ENCODE assay signal across 11 cellular contexts in the genomic region with DNA sequence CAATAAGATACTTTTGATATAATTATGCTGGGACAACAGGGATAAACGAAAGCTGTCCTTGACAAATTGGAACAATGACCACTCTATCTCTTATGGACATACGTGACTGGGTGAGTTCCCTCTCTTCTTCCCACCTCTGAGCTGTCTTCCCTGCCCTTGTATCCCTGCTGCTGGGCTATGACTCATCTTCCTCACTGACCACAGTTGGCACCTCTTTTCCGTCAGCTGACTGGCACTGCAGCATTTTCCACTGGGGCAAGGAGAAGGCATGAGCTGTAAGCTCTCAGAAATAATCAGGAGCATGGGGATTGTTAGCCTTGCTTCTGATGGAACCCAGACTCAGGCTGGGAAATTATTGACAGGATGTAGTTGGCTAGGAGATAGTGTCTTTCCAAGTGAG. TPM values are rescaled to one million over a fixed set of nuclear protein-coding genes. Genes with fewer than 3 reads are reported as not detected.
DNase-seq lines count a peak whose midpoint lies in the region; ATAC-seq, FAIRE-seq and TF ChIP-seq lines count a peak whose summit lies in the region.
"Had no signal": no experiment of that assay in that cellular context is flagged by ENCODE, and none has a peak within 500 bp of the region (broad histone marks: within the 10 kb centered on the region; RNA-seq: fewer than 3 reads in every experiment).

No MANE protein-coding gene starts in this region.

- H3K4ac ChIP-seq in H1 (replicated peaks; ENCODE audit: insufficient read length, low read depth, low read length) = no peak overlapping the region

- DNase-seq in Ammon's horn (ENCODE audit: low spot score) (peak; percentile 14), NCI-H460 (ENCODE audit: extremely low read depth, low read depth) (peak; percentile 68), H1 (ENCODE audit: low read depth in 1 of 2, low spot score in 2 of 2) (no peak), mucosa of gallbladder (ENCODE audit: low spot score) (peak; percentile 35), NCI-H1436 treated with DMSO at 0.1 percent for 48 hours (lab: John Stamatoyannopoulos, UW) (no peak), SIG-M5 (lab: John Stamatoyannopoulos, UW) (no peak), D721Med (ENCODE audit: insufficient read length, low spot score) (no peak)
- no peak for DNase-seq in naive thymus-derived CD8-positive, alpha-beta T cell
- DNase-seq: Caco-2; naive thymus-derived CD4-positive, alpha-beta T cell; NCI-H1092 treated with DMSO at 0.1 percent for 48 hours had no signal

- WGBS in H1 (ENCODE audit: extremely low coverage in 1 of 2, insufficient coverage in 1 of 2, insufficient read length in 1 of 2, insufficient replicate concordance in 2 of 2, low coverage in 1 of 2, low lambda C conversion rate in 2 of 2, missing lambda C conversion rate in 1 of 2), 2 experiments = 83% methylated on average over 3 of the region's 3 CpGs; no CpG with 5 or more reads in 1 of the 2 experiments

- no peak for TF ChIP-seq CTCF in H1 (IDR thresholded peaks at IDR 0.05; ENCODE audit: control extremely low read depth in 1 of 3, insufficient read depth in 1 of 3, low read depth in 1 of 3, low read length in 3 of 3)
- TF ChIP-seq CTCF in D721Med (IDR thresholded peaks at IDR 0.05; ENCODE audit: insufficient read depth, missing control alignments) = no peak

- H2BK12ac ChIP-seq in H1 (ENCODE audit: low read depth, low read length) = peak overlapping the region; percentile 42; the same call in 1 of the 2 replicates

- no peak overlapping the region for H3K4me3 Mint-ChIP-seq in naive thymus-derived CD8-positive, alpha-beta T cell
- H3K4me3 Mint-ChIP-seq: naive thymus-derived CD4-positive, alpha-beta T cell had no signal

- H3K27ac ChIP-seq in H1 (ENCODE audit: low read depth, low read length) = no peak overlapping the region

- CTCF ChIA-PET in H1 (lab: Charles Lee; ENCODE audit: partially characterized antibody) = interaction anchor here (1.3 kb wide), 1 partner anchor 37 kb away, joined by 3 read pairs; no protein-coding TSS in a partner anchor

- no peak overlapping the region for H2BK15ac ChIP-seq in H1 (ENCODE audit: low read length)

- no peak overlapping the region for H3K23ac ChIP-seq in H1 (ENCODE audit: insufficient read length)

- no peak overlapping the region for H2BK120ac ChIP-seq in H1 (replicated peaks; ENCODE audit: low read depth, low read length)

- no peak overlapping the region for H4K91ac ChIP-seq in H1 (replicated peaks; ENCODE audit: insufficient read length, low read length)

- TF ChIP-seq RAD21 in H1 (IDR thresholded peaks at IDR 0.05 in 1 of 2, conservative IDR thresholded peaks at IDR 0.05 in 1 of 2; ENCODE audit: low read depth in 2 of 2, low read length in 2 of 2) = no peak

- no peak overlapping the region for H2AFZ ChIP-seq in H1 (ENCODE audit: low read length)

- no peak overlapping the region for H3K4me2 ChIP-seq in H1 (ENCODE audit: insufficient read depth in 1 of 2, low read depth in 2 of 2, low read length in 2 of 2)

- H3K27ac Mint-ChIP-seq in naive thymus-derived CD8-positive, alpha-beta T cell = no peak overlapping the region
- H3K27ac Mint-ChIP-seq: naive thymus-derived CD4-positive, alpha-beta T cell had no signal

- no peak overlapping the region for H2AK5ac ChIP-seq in H1 (ENCODE audit: low read depth, low read length)

- H3K27me3 ChIP-seq in H1 (replicated peaks in 1 of 4; ENCODE audit: control insufficient read depth in 3 of 4, extremely low read depth in 1 of 4, insufficient read depth in 3 of 4, low read length in 3 of 4) = no peaks in the 10 kb centered on the region

- no peak for TF ChIP-seq EP300 in H1 (IDR thresholded peaks at IDR 0.05; ENCODE audit: borderline replicate concordance in 1 of 2, low read depth in 2 of 2, low read length in 2 of 2)

- no peaks in the 10 kb centered on the region for H3K79me2 ChIP-seq in H1 (ENCODE audit: control insufficient read depth in 1 of 2, insufficient read depth in 2 of 2, low read length in 2 of 2)

- TF ChIP-seq POLR2A in H1 (IDR thresholded peaks at IDR 0.05; ENCODE audit: control extremely low read depth in 1 of 2, low read depth in 2 of 2, low read length in 2 of 2) = no peak

- H3K56ac ChIP-seq in H1 (replicated peaks; ENCODE audit: insufficient read length, low read depth, low read length) = no peak overlapping the region

- H3K36me3 ChIP-seq in H1 (ENCODE audit: control insufficient read depth in 2 of 4, insufficient read depth in 4 of 4, low read length in 3 of 4) = no peaks in the 10 kb centered on the region

- no peak overlapping the region for H2BK20ac ChIP-seq in H1 (ENCODE audit: low read length)

- H3K23me2 ChIP-seq in H1 (ENCODE audit: low read depth, low read length) = no peaks in the 10 kb centered on the region; the same call in 1 of the 2 replicates

- H3K14ac ChIP-seq in H1 (ENCODE audit: insufficient read length) = no peak overlapping the region

- peaks cover 1 to 6% (median 2%) of the 10 kb centered on the region in 4 donors for H3K4me1 Mint-ChIP-seq in naive thymus-derived CD8-positive, alpha-beta T cell

- H4K20me1 ChIP-seq in H1 (replicated peaks in 1 of 2; ENCODE audit: control insufficient read depth in 1 of 2, insufficient read depth in 2 of 2, low read length in 2 of 2) = no peaks in the 10 kb centered on the region

- 0 out of 7 replicates have a peak, but pooled peaks cover 0 to 5% (median 0%) of the 10 kb centered on the region in 4 experiments for H3K4me1 ChIP-seq in H1 (replicated peaks in 1 of 4; ENCODE audit: control insufficient read depth in 3 of 4, insufficient read depth in 4 of 4, low read length in 3 of 4)
- H3K4me1 ChIP-seq: Caco-2 had no signal

- H3K27me3 Mint-ChIP-seq in naive thymus-derived CD8-positive, alpha-beta T cell = peaks cover 4 to 34% (median 18%) of the 10 kb centered on the region in 5 donors

- no peaks in the 10 kb centered on the region for H3K79me1 ChIP-seq in H1 (ENCODE audit: low read depth, low read length)

- POLR2A ChIA-PET in H1 (lab: Charles Lee; ENCODE audit: partially characterized antibody) = no interaction called here
- POLR2A ChIA-PET in naive thymus-derived CD8-positive, alpha-beta T cell (lab: Charles Lee) = no interaction called here

- H2BK5ac ChIP-seq in H1 (ENCODE audit: low read depth, low read length) = no peak overlapping the region

- no peak overlapping the region for H3K4me3 ChIP-seq in H1 (ENCODE audit: extremely low read depth in 1 of 4, insufficient read depth in 2 of 4, low read depth in 3 of 4, low read length in 4 of 4)

- H3K9ac ChIP-seq in H1 (replicated peaks in 1 of 4; ENCODE audit: extremely low read depth in 1 of 4, low read depth in 3 of 4, low read length in 3 of 4) = no peak overlapping the region

- no peak overlapping the region for H4K5ac ChIP-seq in H1 (ENCODE audit: insufficient read length, low read depth, low read length)

- no peaks in the 10 kb centered on the region for H3K9me3 ChIP-seq in H1 (ENCODE audit: insufficient read depth in 2 of 2, low read depth in 1 of 2, low read length in 1 of 2)
- H3K9me3 ChIP-seq: Caco-2 had no signal

- H3K9me3 Mint-ChIP-seq in naive thymus-derived CD8-positive, alpha-beta T cell = no peaks in the 10 kb centered on the region
- H3K9me3 Mint-ChIP-seq: naive thymus-derived CD4-positive, alpha-beta T cell had no signal

- H3K18ac ChIP-seq in H1 (ENCODE audit: extremely low read depth, low read length) = no peak overlapping the region

- H4K8ac ChIP-seq in H1 (ENCODE audit: extremely low read depth, insufficient read depth, low read length) = no peak overlapping the region

- no peaks in the 10 kb centered on the region for H3K36me3 Mint-ChIP-seq in naive thymus-derived CD8-positive, alpha-beta T cell
- H3K36me3 Mint-ChIP-seq: naive thymus-derived CD4-positive, alpha-beta T cell had no signal

- ATAC-seq in naive thymus-derived CD8-positive, alpha-beta T cell = no peak
- ATAC-seq: naive thymus-derived CD4-positive, alpha-beta T cell had no signal

- FAIRE-seq in H1 (lab: Jason Lieb, UNC) (no peak), D721Med (lab: Jason Lieb, UNC) (no peak)

TF ChIP-seq in H1, 55 proteins besides CTCF, POLR2A, EP300 and RAD21:
- TF ChIP-seq CEBPB (IDR thresholded peaks at IDR 0.05; ENCODE audit: low read depth, low read length) = no peak
- no peak for TF ChIP-seq NANOG (IDR thresholded peaks at IDR 0.05; ENCODE audit: insufficient read depth, low read depth, low read length, poor library complexity, severe bottlenecking)
- TF ChIP-seq GTF2F1 (IDR thresholded peaks at IDR 0.05; ENCODE audit: borderline replicate concordance, low read depth, low read length) = no peak
- TF ChIP-seq POLR2AphosphoS5 (IDR thresholded peaks at IDR 0.05; ENCODE audit: low read depth, low read length) = no peak
- no peak for TF ChIP-seq SP2 (IDR thresholded peaks at IDR 0.05; ENCODE audit: low read length)
- no peak for TF ChIP-seq GABPA (IDR thresholded peaks at IDR 0.05; ENCODE audit: borderline replicate concordance, insufficient read depth, low read length)
- TF ChIP-seq, protein P1, sequence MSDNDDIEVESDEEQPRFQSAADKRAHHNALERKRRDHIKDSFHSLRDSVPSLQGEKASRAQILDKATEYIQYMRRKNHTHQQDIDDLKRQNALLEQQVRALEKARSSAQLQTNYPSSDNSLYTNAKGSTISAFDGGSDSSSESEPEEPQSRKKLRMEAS (IDR thresholded peaks at IDR 0.05) = no peak
- no peak for TF ChIP-seq SIRT6 (IDR thresholded peaks at IDR 0.05; ENCODE audit: low read length)
- TF ChIP-seq TAF1 (IDR thresholded peaks at IDR 0.05; ENCODE audit: low read depth, low read length) = no peak
- no peak for TF ChIP-seq TEAD4 (IDR thresholded peaks at IDR 0.05; ENCODE audit: low read depth, low read length)

RNA-seq across cellular contexts. Expression of a gene that starts 48.7 kb away (rescaled TPM):
- 2.0 and 3.2 TPM in 2 replicates for total RNA-seq in NCI-H460 (2014; rRNA removed; shearing (Covaris generic))
- 0.31 and 1.7 TPM in 2 replicates for polyA plus RNA-seq in NCI-H460 (2014; cell fraction: nucleus; rRNA removed)
- total RNA-seq in H1 (2021; fragmentation: NEBNext Ultra II Directional; extraction: Animal tissue kit (Norgen Biotek cat#: 25700)) = 2.7 and 3.2 TPM in 2 replicates
- 0.97 and 1.3 TPM in 2 replicates for polyA plus RNA-seq in H1 (2011; rRNA removed)
- 1.4 TPM for polyA plus RNA-seq in H1 (2011; cell fraction: cytosol; rRNA removed)
- polyA plus RNA-seq in H1 (2011; cell fraction: nucleus; rRNA removed) = 1.6 TPM
- polyA plus RNA-seq in H1 (2012, experiment 1 of 2) = 2.9 to 4.6 TPM (median 3.1 TPM) in 4 replicates
- polyA plus RNA-seq in H1 (2012, experiment 2 of 2) = 0.64 TPM
- 2.3 TPM for polyA plus RNA-seq in H1 (2013, experiment 1 of 2)
- polyA plus RNA-seq in H1 (2013, experiment 2 of 2) = 2.3 TPM
- polyA minus RNA-seq in H1 (2011; rRNA and poly(A)+ RNA removed) = 2.4 and 4.6 TPM in 2 replicates
- 0.81 TPM for polyA minus RNA-seq in H1 (2011; cell fraction: cytosol; rRNA and poly(A)+ RNA removed)
- 3.1 TPM for polyA minus RNA-seq in H1 (2011; cell fraction: nucleus; rRNA and poly(A)+ RNA removed)
- not detected for total RNA-seq in mucosa of gallbladder
- total RNA-seq in naive thymus-derived CD8-positive, alpha-beta T cell = not detected
- not detected for polyA plus RNA-seq in naive thymus-derived CD8-positive, alpha-beta T cell
- total RNA-seq: naive thymus-derived CD4-positive, alpha-beta T cell had no signal
- polyA plus RNA-seq: naive thymus-derived CD4-positive, alpha-beta T cell had no signal

Comparison
In these comparisons a context has a peak if more than half of its experiments do, and no peak if none do; other contexts are left out.
1. DNase-seq: peak in Ammon's horn (single experiment), NCI-H460 (single experiment) and mucosa of gallbladder (single experiment); none in H1 (0 of 2), NCI-H1436 treated with DMSO at 0.1 percent for 48 hours (single experiment), SIG-M5 (single experiment), D721Med (single experiment) and naive thymus-derived CD8-positive, alpha-beta T cell (0 of 10).